Comparison of ENCODE assay signal across 1 cellular context in the genomic region with DNA sequence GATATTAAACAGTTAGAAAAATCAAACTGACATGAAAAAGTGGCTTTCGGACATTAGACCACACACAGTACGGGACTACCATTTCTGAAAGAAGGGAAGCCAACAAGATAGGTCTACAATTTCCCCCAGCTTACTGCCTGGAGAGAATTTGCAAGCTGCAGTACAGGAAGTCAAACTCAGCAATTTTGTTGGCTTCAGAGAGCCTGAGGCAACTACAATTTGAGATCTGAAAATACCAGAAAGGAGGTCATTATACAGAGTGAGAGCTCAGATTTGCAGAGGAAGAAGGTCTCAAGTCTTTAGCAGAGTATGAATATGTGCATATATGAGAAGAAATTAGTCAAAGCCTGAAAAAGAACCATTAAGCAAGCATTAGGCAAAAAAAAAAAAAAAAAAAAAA.
A peak's percentile ranks its signal among the peaks of the same experiment; 100 is the strongest.
TF ChIP-seq lines count a peak whose summit lies in the region.

No MANE protein-coding gene starts in this region.

TF ChIP-seq in IMR-90, 13 proteins besides CTCF, POLR2A, EP300 and RAD21:
- TF ChIP-seq MAFK (IDR thresholded peaks at IDR 0.05; ENCODE audit: low read depth, low read length) (peak; percentile 57; the same call in 1 of the 2 replicates), MXI1 (IDR thresholded peaks at IDR 0.05; ENCODE audit: borderline replicate concordance, low read depth, low read length) (no peak)
TF ChIP-seq in IMR-90: peak in this region for 1.
